Comparison of ENCODE assay signal across 10 cellular contexts in the genomic region with DNA sequence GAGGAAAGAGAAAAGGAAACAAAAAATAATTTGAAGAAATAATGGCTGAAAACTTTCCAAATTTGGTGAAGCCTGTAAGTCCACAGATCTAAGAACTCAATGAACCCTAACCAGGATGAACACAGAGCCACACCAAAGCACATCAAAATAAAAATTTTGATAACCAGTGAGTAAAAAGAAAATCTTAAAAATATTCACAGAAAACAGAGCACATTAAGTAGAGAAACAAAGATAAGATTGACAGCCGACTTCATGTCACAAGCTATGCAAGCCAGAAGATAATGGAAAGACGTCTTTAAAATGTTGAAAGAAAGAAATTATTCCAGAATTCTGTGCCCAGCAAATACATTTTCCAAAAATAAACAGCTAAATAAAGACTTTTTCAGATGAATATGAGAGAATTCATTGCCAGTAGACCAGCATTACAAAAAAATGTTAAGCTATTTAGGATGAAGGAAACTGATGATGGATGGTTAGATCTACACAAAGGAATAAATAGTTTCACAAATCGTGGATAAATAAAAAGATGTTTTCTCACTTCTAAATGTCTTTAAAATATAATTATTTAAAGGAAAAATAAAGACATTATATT.
DNase-seq lines count a peak whose midpoint lies in the region; ATAC-seq and TF ChIP-seq lines count a peak whose summit lies in the region.
"Had no signal": no experiment of that assay in that cellular context is flagged by ENCODE, and none has a peak within 500 bp of the region (broad histone marks: within the 10 kb centered on the region; RNA-seq: fewer than 3 reads in every experiment).

No MANE protein-coding gene starts in this region.

- CTCF ChIA-PET in CD4-positive, alpha-beta T cell (lab: Charles Lee), result no interaction called here

- peaks cover 22% of the 10 kb centered on the region for H3K9me3 ChIP-seq in CD4-positive, alpha-beta T cell (ENCODE audit: control insufficient read depth, low read length)

- no peak overlapping the region for H3K4me3 ChIP-seq in skeletal muscle cell (ENCODE audit: low read depth, low read length)
- H3K4me3 ChIP-seq: upper lobe of left lung had no signal

- no peaks in the 10 kb centered on the region for H3K27me3 ChIP-seq in CD4-positive, alpha-beta T cell (ENCODE audit: control insufficient read depth, insufficient read depth, low read length)
- H3K27me3 ChIP-seq: upper lobe of left lung had no signal

- peaks cover 51% of the 10 kb centered on the region for H3K36me3 Mint-ChIP-seq in CD4-positive, alpha-beta T cell (ENCODE audit: low read depth)

- DNase-seq in NOMO-1 treated with DMSO at 0.1 percent for 48 hours (lab: John Stamatoyannopoulos, UW; ENCODE audit: unreplicated experiment) (peak; percentile 27), NOMO-1 treated with dmso at 0.1 percent for 144 hours (lab: John Stamatoyannopoulos, UW; ENCODE audit: unreplicated experiment) (no peak), NCI-H460 (ENCODE audit: extremely low read depth, low read depth) (peak; percentile 34), dermis blood vessel endothelial cell (peak; percentile 58), skeletal muscle cell (ENCODE audit: low read depth) (peak; percentile 15), GF-D8 (lab: John Stamatoyannopoulos, UW) (no peak)
- DNase-seq in CD4-positive, alpha-beta T cell, result no peak
- no peak for DNase-seq in activated CD4-positive, CD25-positive, alpha-beta regulatory T cell treated with anti-CD3 and anti-CD28 coated beads, Interleukin-2, amount 50 U/mL, for 72 hours
- DNase-seq: upper lobe of left lung had no signal

- H3K27ac Mint-ChIP-seq in CD4-positive, alpha-beta T cell, result no peak overlapping the region
- H3K27ac Mint-ChIP-seq: dendritic cell treated with granulocyte-macrophage colony-stimulating factor and Interleukin-4, amounts not matched to agents 40 ng/mL and 50 ng/mL, for 4 days had no signal

- no peak overlapping the region for H3K4me3 Mint-ChIP-seq in CD4-positive, alpha-beta T cell
- H3K4me3 Mint-ChIP-seq: dendritic cell treated with granulocyte-macrophage colony-stimulating factor and Interleukin-4, amounts not matched to agents 40 ng/mL and 50 ng/mL, for 4 days had no signal

- no peaks in the 10 kb centered on the region for H3K27me3 Mint-ChIP-seq in CD4-positive, alpha-beta T cell
- H3K27me3 Mint-ChIP-seq: dendritic cell treated with granulocyte-macrophage colony-stimulating factor and Interleukin-4, amounts not matched to agents 40 ng/mL and 50 ng/mL, for 4 days had no signal

- H3K4me1 Mint-ChIP-seq in CD4-positive, alpha-beta T cell (ENCODE audit: low read depth), result no peaks in the 10 kb centered on the region

- H3K27ac ChIP-seq in CD4-positive, alpha-beta T cell (ENCODE audit: low read depth, low read length), result no peak overlapping the region
- H3K27ac ChIP-seq: upper lobe of left lung had no signal

- intact Hi-C loops in CD4-positive, alpha-beta T cell (cut with DNase I, micrococcal nuclease), result no loop called here

- POLR2A ChIA-PET in CD4-positive, alpha-beta T cell (lab: Charles Lee), result no interaction called here

- no peak for TF ChIP-seq CTCF in CD4-positive, alpha-beta T cell (IDR thresholded peaks at IDR 0.05)

- no peak for ATAC-seq in CD4-positive, alpha-beta T cell (ENCODE audit: poor library complexity)

- H3K9me3 Mint-ChIP-seq in CD4-positive, alpha-beta T cell, result peaks cover 12% of the 10 kb centered on the region

Comparison
In these comparisons a context has a peak if more than half of its experiments do, and no peak if none do; other contexts are left out.
1. DNase-seq: peak in NOMO-1 treated with DMSO at 0.1 percent for 48 hours (single experiment), NCI-H460 (single experiment), dermis blood vessel endothelial cell (single experiment) and skeletal muscle cell (single experiment); none in NOMO-1 treated with dmso at 0.1 percent for 144 hours (single experiment), GF-D8 (single experiment), CD4-positive, alpha-beta T cell (0 of 10) and activated CD4-positive, CD25-positive, alpha-beta regulatory T cell treated with anti-CD3 and anti-CD28 coated beads, Interleukin-2, amount 50 U/mL, for 72 hours (single experiment).